In the genomic region with DNA sequence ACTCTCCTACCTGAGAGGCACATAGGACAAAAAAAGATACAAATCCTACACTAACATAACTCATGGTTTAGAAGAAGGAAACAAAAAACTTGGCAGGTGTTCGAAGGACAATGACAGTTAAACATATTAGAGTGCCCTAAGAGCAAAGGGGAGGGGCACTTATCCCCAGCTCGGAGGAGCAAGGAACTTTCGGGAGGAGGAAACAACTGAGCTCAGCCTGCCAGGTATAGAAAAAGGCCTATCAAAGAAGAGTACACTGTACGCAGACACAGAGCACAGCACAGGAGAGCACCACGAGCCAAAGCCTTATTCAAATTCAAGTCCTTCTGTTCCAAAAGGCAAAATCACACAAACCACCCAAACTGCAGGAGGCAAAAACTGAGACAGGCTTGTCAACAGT, we compare ENCODE assay signal across 17 cellular contexts.
DNase-seq lines count a peak whose midpoint lies in the region; ATAC-seq, FAIRE-seq and TF ChIP-seq lines count a peak whose summit lies in the region.
"Had no signal": no experiment of that assay in that cellular context is flagged by ENCODE, and none has a peak within 500 bp of the region (broad histone marks: within the 10 kb centered on the region; RNA-seq: fewer than 3 reads in every experiment).

No MANE protein-coding gene starts in this region.

- no peaks in the 10 kb centered on the region for H3K79me2 ChIP-seq in fibroblast of lung (ENCODE audit: control insufficient read depth, insufficient read depth, low read length)

- H3K36me3 ChIP-seq in fibroblast of lung (ENCODE audit: control insufficient read depth, insufficient read depth, low read length) (peaks cover 3% of the 10 kb centered on the region), pancreas (no peaks in the 10 kb centered on the region), SJCRH30 (peaks cover 43% of the 10 kb centered on the region), uterus (no peaks in the 10 kb centered on the region)

- FAIRE-seq in pancreas (lab: Jason Lieb, UNC) = no peak
- FAIRE-seq: GM19239 had no signal

- no peak overlapping the region for H3K4me3 Mint-ChIP-seq in HFFc6
- H3K4me3 Mint-ChIP-seq: activated CD4-positive, alpha-beta T cell treated with anti-CD3 and anti-CD28 coated beads for 36 hours; activated naive CD8-positive, alpha-beta T cell treated with anti-CD3 and anti-CD28 coated beads, Interleukin-2, amount 50 U/mL, for 24 hours; T-helper 1 cell treated with Interleukin-12 subunit alpha and Interleukin-12 subunit beta and Interleukin-4 antibody, amounts not matched to agents 30 μg/mL and 1 μg/mL, for 36 hours had no signal

- no peak overlapping the region for H3K27ac Mint-ChIP-seq in HFFc6
- H3K27ac Mint-ChIP-seq: activated CD4-positive, alpha-beta T cell treated with anti-CD3 and anti-CD28 coated beads for 36 hours; activated naive CD8-positive, alpha-beta T cell treated with anti-CD3 and anti-CD28 coated beads, Interleukin-2, amount 50 U/mL, for 24 hours; T-helper 1 cell treated with Interleukin-12 subunit alpha and Interleukin-12 subunit beta and Interleukin-4 antibody, amounts not matched to agents 30 μg/mL and 1 μg/mL, for 36 hours had no signal

- intact Hi-C loops in pancreas (cut with DNase I) = no loop called here
- intact Hi-C loops in uterus (cut with DNase I; ENCODE audit: low total_unique reads) = no loop called here

- 29% methylated on average over 5 of the region's 5 CpGs for WGBS in pancreas, 2 donors

- no peaks in the 10 kb centered on the region for H4K20me1 ChIP-seq in fibroblast of lung (ENCODE audit: control insufficient read depth, extremely low read depth, insufficient read depth, low read length)

- H3K27ac ChIP-seq in 22Rv1 (peak overlapping the region; percentile 17), fibroblast of lung (ENCODE audit: insufficient read depth, low read length) (peak overlapping the region; percentile 43), pancreas (no peak overlapping the region), SJCRH30 (no peak overlapping the region), uterus (no peak overlapping the region)

- DNase-seq in LNCaP clone FGC (ENCODE audit: low read depth) = peak; percentile 79
- DNase-seq in fibroblast of lung (ENCODE audit: low read depth in 2 of 2) = no peak
- DNase-seq in pancreas = no peak
- DNase-seq in HFFc6 = no peak
- DNase-seq in SJCRH30 = no peak
- no peak for DNase-seq in uterus
- DNase-seq: activated CD4-positive, alpha-beta T cell treated with anti-CD3 and anti-CD28 coated beads for 36 hours; activated naive CD8-positive, alpha-beta T cell treated with anti-CD3 and anti-CD28 coated beads, Interleukin-2, amount 50 U/mL, for 24 hours; AML-193; cerebellar nuclear complex; islet precursor cell; NCI-H1930; NK-92 treated with Interleukin-12 subunit alpha and Interleukin-12 subunit beta, amount 100 ng/mL, for 24 hours had no signal

- H3K27me3 ChIP-seq in fibroblast of lung (ENCODE audit: control insufficient read depth, insufficient read depth, low read length) = no peaks in the 10 kb centered on the region
- H3K27me3 ChIP-seq in pancreas = no peaks in the 10 kb centered on the region
- no peaks in the 10 kb centered on the region for H3K27me3 ChIP-seq in SJCRH30
- H3K27me3 ChIP-seq in uterus = no peaks in the 10 kb centered on the region

- TF ChIP-seq CTCF in 22Rv1 (IDR thresholded peaks at IDR 0.05) (no peak), LNCaP clone FGC (IDR thresholded peaks at IDR 0.05; ENCODE audit: control insufficient read depth, extremely low read depth, insufficient read depth) (no peak), fibroblast of lung (conservative IDR thresholded peaks at IDR 0.05 in 1 of 2, IDR thresholded peaks at IDR 0.05 in 1 of 2; ENCODE audit: low read depth in 1 of 2, low read length in 2 of 2) (no peak), pancreas (IDR thresholded peaks at IDR 0.05) (no peak), HFFc6 (IDR thresholded peaks at IDR 0.05) (no peak), uterus (IDR thresholded peaks at IDR 0.05) (no peak)

- H3K4me2 ChIP-seq in fibroblast of lung (ENCODE audit: extremely low read depth, insufficient read depth, low read length) = peak overlapping the region; percentile 29

- H2AFZ ChIP-seq in fibroblast of lung (ENCODE audit: low read length) = no peak overlapping the region

- no peaks in the 10 kb centered on the region for H3K27me3 Mint-ChIP-seq in HFFc6 (ENCODE audit: insufficient read depth)
- H3K27me3 Mint-ChIP-seq: activated CD4-positive, alpha-beta T cell treated with anti-CD3 and anti-CD28 coated beads for 36 hours; activated naive CD8-positive, alpha-beta T cell treated with anti-CD3 and anti-CD28 coated beads, Interleukin-2, amount 50 U/mL, for 24 hours had no signal

- peaks cover 13% of the 10 kb centered on the region for H3K4me1 ChIP-seq in fibroblast of lung (ENCODE audit: control insufficient read depth, extremely low read depth, insufficient read depth, low read length)
- peaks cover 13 to 33% (median 25%) of the 10 kb centered on the region in 3 donors for H3K4me1 ChIP-seq in pancreas
- no peaks in the 10 kb centered on the region for H3K4me1 ChIP-seq in SJCRH30
- no peaks in the 10 kb centered on the region for H3K4me1 ChIP-seq in uterus

- H3K4me3 ChIP-seq in LNCaP clone FGC (ENCODE audit: low read depth, low read length) = no peak overlapping the region
- no peak overlapping the region for H3K4me3 ChIP-seq in fibroblast of lung (replicated peaks in 1 of 4; ENCODE audit: control extremely low read depth in 1 of 4, insufficient read depth in 1 of 4, low read depth in 3 of 4, low read length in 4 of 4)
- H3K4me3 ChIP-seq in pancreas = no peak overlapping the region
- H3K4me3 ChIP-seq in SJCRH30 = no peak overlapping the region
- no peak overlapping the region for H3K4me3 ChIP-seq in uterus

- H3K4me1 Mint-ChIP-seq in HFFc6 (ENCODE audit: low read depth) = peaks cover 22% of the 10 kb centered on the region

- H3K9me3 ChIP-seq in fibroblast of lung (ENCODE audit: control insufficient read depth, insufficient read depth, low read depth, low read length) = no peaks in the 10 kb centered on the region
- no peaks in the 10 kb centered on the region for H3K9me3 ChIP-seq in pancreas
- H3K9me3 ChIP-seq in SJCRH30 (replicated peaks) = no peaks in the 10 kb centered on the region; the same call in 1 of the 2 replicates
- no peaks in the 10 kb centered on the region for H3K9me3 ChIP-seq in uterus

- ATAC-seq in pancreas (peak in 3 of 4 donors; percentile 37 to 54 (median 39)), HG03280 (IDR thresholded peaks at IDR 0.05; ENCODE audit: unreplicated experiment) (no peak)
- ATAC-seq: activated CD4-positive, alpha-beta T cell treated with anti-CD3 and anti-CD28 coated beads for 36 hours; activated naive CD8-positive, alpha-beta T cell treated with anti-CD3 and anti-CD28 coated beads, Interleukin-2, amount 50 U/mL, for 24 hours had no signal

- no peaks in the 10 kb centered on the region for H3K9me3 Mint-ChIP-seq in HFFc6
- H3K9me3 Mint-ChIP-seq: T-helper 1 cell treated with Interleukin-12 subunit alpha and Interleukin-12 subunit beta and Interleukin-4 antibody, amounts not matched to agents 30 μg/mL and 1 μg/mL, for 36 hours had no signal

- H3K36me3 Mint-ChIP-seq in HFFc6 (ENCODE audit: low read depth) = peaks cover 44% of the 10 kb centered on the region

- H3K9ac ChIP-seq in fibroblast of lung (ENCODE audit: insufficient read depth, low read length) = no peak overlapping the region

- TF ChIP-seq POLR2A in uterus (IDR thresholded peaks at IDR 0.05) = no peak

Comparison
In these comparisons a context has a peak if more than half of its experiments do, and no peak if none do; other contexts are left out.
1. H3K27ac ChIP-seq: peak in 22Rv1 (single experiment) and fibroblast of lung (single experiment); none in pancreas (0 of 4), SJCRH30 (single experiment) and uterus (0 of 2).